2 cellular contexts compared by ENCODE assay signal in the genomic region with DNA sequence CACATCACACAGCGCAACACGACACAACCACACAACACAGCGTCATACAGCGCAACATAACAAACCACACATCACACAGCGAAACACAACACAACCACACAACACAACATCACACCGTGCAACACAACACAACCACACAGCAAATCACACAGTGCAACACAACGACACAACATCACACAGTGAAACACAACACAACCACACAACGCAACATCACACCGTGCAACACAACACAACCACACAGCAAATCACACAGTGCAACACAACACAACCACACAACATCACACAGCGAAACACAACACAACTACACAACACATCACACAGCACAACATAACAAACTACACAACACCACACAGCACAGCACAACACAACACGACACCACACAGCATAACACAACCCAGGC.
TF ChIP-seq lines count a peak whose summit lies in the region.

No MANE protein-coding gene starts in this region.

TF ChIP-seq in HepG2, 621 proteins besides CTCF, POLR2A, EP300 and RAD21 (continues in another document):
- TF ChIP-seq PHF5A (CRISPR knock-in tag; IDR thresholded peaks at IDR 0.05; ENCODE audit: low read depth, unreplicated experiment) = no peak
- TF ChIP-seq, protein P1, sequence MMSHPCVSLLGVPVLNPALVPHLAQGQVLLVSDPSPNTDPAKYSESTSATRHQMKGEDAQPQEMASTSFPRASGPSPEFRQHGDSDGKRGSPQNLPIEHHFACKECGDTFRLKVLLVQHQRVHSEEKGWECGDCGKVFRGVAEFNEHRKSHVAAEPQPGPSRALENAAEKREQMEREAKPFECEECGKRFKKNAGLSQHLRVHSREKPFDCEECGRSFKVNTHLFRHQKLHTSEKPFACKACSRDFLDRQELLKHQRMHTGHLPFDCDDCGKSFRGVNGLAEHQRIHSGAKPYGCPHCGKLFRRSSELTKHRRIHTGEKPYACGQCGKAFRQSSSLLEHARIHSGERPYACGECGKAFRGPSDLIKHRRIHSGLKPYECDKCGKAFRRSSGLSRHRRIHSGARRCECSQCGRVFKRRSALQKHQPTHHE (CRISPR knock-in tag; IDR thresholded peaks at IDR 0.05; ENCODE audit: borderline replicate concordance) = no peak
- TF ChIP-seq PRMT3 (CRISPR knock-in tag; IDR thresholded peaks at IDR 0.05; ENCODE audit: borderline replicate concordance, low read depth) = no peak
- no peak for TF ChIP-seq GATAD1 (CRISPR knock-in tag; IDR thresholded peaks at IDR 0.05)
- no peak for TF ChIP-seq ZFP41 (CRISPR knock-in tag; IDR thresholded peaks at IDR 0.05; ENCODE audit: borderline replicate concordance)
- TF ChIP-seq ZNF850 (CRISPR knock-in tag; conservative IDR thresholded peaks at IDR 0.05) = no peak
- no peak for TF ChIP-seq PAF1 (CRISPR knock-in tag; IDR thresholded peaks at IDR 0.05)
- TF ChIP-seq RELA (CRISPR knock-in tag; IDR thresholded peaks at IDR 0.05) = no peak
- no peak for TF ChIP-seq FOXC1 (CRISPR knock-in tag; IDR thresholded peaks at IDR 0.05; ENCODE audit: borderline replicate concordance)
- no peak for TF ChIP-seq ZNF331 (CRISPR knock-in tag; IDR thresholded peaks at IDR 0.05)
- TF ChIP-seq, protein P2, sequence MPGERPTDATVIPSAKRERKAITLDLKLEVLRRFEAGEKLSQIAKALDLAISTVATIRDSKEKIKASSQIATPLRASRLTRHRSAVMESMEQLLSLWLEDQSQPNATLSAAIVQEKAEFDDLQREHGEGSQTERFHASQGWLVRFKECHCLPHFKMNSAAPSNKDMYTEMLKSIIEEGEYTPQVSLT (CRISPR knock-in tag; IDR thresholded peaks at IDR 0.05; ENCODE audit: borderline replicate concordance, low read depth) = no peak
- TF ChIP-seq ADNP (CRISPR knock-in tag; IDR thresholded peaks at IDR 0.05) = 0 out of 2 replicates have a peak, but pooled peaks have one; percentile 21
- TF ChIP-seq NBN (conservative IDR thresholded peaks at IDR 0.05) = 0 out of 2 replicates have a peak, but pooled peaks have one; percentile 61
- TF ChIP-seq FOXK2 (IDR thresholded peaks at IDR 0.05) = 0 out of 2 replicates have a peak, but pooled peaks have one; percentile 31
- TF ChIP-seq GABPA (IDR thresholded peaks at IDR 0.05; ENCODE audit: low read depth, low read length) = no peak
- no peak for TF ChIP-seq GABPA (CRISPR knock-in tag; IDR thresholded peaks at IDR 0.05; ENCODE audit: low read depth)
- no peak for TF ChIP-seq RAD51 (IDR thresholded peaks at IDR 0.05; ENCODE audit: borderline replicate concordance)
- no peak for TF ChIP-seq ZNF616 (CRISPR knock-in tag; IDR thresholded peaks at IDR 0.05; ENCODE audit: low read depth)
- TF ChIP-seq, protein P3, sequence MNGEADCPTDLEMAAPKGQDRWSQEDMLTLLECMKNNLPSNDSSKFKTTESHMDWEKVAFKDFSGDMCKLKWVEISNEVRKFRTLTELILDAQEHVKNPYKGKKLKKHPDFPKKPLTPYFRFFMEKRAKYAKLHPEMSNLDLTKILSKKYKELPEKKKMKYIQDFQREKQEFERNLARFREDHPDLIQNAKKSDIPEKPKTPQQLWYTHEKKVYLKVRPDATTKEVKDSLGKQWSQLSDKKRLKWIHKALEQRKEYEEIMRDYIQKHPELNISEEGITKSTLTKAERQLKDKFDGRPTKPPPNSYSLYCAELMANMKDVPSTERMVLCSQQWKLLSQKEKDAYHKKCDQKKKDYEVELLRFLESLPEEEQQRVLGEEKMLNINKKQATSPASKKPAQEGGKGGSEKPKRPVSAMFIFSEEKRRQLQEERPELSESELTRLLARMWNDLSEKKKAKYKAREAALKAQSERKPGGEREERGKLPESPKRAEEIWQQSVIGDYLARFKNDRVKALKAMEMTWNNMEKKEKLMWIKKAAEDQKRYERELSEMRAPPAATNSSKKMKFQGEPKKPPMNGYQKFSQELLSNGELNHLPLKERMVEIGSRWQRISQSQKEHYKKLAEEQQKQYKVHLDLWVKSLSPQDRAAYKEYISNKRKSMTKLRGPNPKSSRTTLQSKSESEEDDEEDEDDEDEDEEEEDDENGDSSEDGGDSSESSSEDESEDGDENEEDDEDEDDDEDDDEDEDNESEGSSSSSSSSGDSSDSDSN (CRISPR knock-in tag; IDR thresholded peaks at IDR 0.05) = no peak
- no peak for TF ChIP-seq ZMYM3 (CRISPR knock-in tag; IDR thresholded peaks at IDR 0.05)
- TF ChIP-seq, protein P4, sequence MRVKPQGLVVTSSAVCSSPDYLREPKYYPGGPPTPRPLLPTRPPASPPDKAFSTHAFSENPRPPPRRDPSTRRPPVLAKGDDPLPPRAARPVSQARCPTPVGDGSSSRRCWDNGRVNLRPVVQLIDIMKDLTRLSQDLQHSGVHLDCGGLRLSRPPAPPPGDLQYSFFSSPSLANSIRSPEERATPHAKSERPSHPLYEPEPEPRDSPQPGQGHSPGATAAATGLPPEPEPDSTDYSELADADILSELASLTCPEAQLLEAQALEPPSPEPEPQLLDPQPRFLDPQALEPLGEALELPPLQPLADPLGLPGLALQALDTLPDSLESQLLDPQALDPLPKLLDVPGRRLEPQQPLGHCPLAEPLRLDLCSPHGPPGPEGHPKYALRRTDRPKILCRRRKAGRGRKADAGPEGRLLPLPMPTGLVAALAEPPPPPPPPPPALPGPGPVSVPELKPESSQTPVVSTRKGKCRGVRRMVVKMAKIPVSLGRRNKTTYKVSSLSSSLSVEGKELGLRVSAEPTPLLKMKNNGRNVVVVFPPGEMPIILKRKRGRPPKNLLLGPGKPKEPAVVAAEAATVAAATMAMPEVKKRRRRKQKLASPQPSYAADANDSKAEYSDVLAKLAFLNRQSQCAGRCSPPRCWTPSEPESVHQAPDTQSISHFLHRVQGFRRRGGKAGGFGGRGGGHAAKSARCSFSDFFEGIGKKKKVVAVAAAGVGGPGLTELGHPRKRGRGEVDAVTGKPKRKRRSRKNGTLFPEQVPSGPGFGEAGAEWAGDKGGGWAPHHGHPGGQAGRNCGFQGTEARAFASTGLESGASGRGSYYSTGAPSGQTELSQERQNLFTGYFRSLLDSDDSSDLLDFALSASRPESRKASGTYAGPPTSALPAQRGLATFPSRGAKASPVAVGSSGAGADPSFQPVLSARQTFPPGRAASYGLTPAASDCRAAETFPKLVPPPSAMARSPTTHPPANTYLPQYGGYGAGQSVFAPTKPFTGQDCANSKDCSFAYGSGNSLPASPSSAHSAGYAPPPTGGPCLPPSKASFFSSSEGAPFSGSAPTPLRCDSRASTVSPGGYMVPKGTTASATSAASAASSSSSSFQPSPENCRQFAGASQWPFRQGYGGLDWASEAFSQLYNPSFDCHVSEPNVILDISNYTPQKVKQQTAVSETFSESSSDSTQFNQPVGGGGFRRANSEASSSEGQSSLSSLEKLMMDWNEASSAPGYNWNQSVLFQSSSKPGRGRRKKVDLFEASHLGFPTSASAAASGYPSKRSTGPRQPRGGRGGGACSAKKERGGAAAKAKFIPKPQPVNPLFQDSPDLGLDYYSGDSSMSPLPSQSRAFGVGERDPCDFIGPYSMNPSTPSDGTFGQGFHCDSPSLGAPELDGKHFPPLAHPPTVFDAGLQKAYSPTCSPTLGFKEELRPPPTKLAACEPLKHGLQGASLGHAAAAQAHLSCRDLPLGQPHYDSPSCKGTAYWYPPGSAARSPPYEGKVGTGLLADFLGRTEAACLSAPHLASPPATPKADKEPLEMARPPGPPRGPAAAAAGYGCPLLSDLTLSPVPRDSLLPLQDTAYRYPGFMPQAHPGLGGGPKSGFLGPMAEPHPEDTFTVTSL (CRISPR knock-in tag; IDR thresholded peaks at IDR 0.05; ENCODE audit: borderline replicate concordance) = no peak
- TF ChIP-seq ELF3 (CRISPR knock-in tag; IDR thresholded peaks at IDR 0.05) = no peak

TF ChIP-seq in IMR-90, 13 proteins besides CTCF, POLR2A, EP300 and RAD21:
- TF ChIP-seq SMC3 (IDR thresholded peaks at IDR 0.05; ENCODE audit: low read depth, low read length) = no peak
- no peak for TF ChIP-seq MXI1 (IDR thresholded peaks at IDR 0.05; ENCODE audit: borderline replicate concordance, low read depth, low read length)
- TF ChIP-seq ELK1 (IDR thresholded peaks at IDR 0.05; ENCODE audit: borderline replicate concordance, low read depth, low read length) = no peak
- TF ChIP-seq USF2 (IDR thresholded peaks at IDR 0.05; ENCODE audit: low read depth, low read length) = no peak
- TF ChIP-seq RCOR1 (IDR thresholded peaks at IDR 0.05; ENCODE audit: insufficient replicate concordance, low read length) = no peak
- TF ChIP-seq CHD1 (IDR thresholded peaks at IDR 0.05; ENCODE audit: low read depth, low read length) = no peak
- TF ChIP-seq CEBPB (IDR thresholded peaks at IDR 0.05; ENCODE audit: low read depth, low read length) = no peak
- no peak for TF ChIP-seq RFX5 (IDR thresholded peaks at IDR 0.05; ENCODE audit: low read depth, low read length)
- TF ChIP-seq MAFK (IDR thresholded peaks at IDR 0.05; ENCODE audit: low read depth, low read length) = no peak
- no peak for TF ChIP-seq NFE2L2 (IDR thresholded peaks at IDR 0.05; ENCODE audit: low read depth, low read length)
